1 cellular context compared by ENCODE assay signal in the genomic region with DNA sequence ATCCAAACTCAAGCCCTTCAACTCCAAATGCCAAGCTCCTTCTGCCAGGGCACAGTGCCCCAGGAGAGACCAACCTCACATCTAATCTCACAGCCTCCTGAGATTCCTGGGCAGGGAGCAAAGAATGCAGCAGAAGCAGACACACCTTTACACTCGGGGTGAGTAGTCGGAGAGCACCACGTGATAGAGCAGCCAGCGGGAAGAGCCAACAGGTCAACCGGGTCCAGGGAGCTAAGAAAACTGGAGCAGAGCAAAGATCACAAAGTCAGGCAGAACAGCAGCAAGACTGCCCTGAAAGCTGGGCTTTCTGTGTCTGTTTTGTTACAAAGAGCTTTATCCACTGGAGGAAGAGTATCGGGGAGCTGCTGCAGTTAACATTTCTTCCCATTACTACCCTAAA.
TF ChIP-seq lines count a peak whose summit lies in the region.

No MANE protein-coding gene starts in this region.

TF ChIP-seq in HepG2, 621 proteins besides CTCF, POLR2A, EP300 and RAD21 (continued from another document):
- no peak for TF ChIP-seq HNRNPK (IDR thresholded peaks at IDR 0.05; ENCODE audit: low read depth, low read length, poor library complexity, severe bottlenecking)
- 0 out of 2 replicates have a peak, but pooled peaks have one; percentile 21 for TF ChIP-seq ZMYM4 (CRISPR knock-in tag; IDR thresholded peaks at IDR 0.05)
- TF ChIP-seq, protein P1, sequence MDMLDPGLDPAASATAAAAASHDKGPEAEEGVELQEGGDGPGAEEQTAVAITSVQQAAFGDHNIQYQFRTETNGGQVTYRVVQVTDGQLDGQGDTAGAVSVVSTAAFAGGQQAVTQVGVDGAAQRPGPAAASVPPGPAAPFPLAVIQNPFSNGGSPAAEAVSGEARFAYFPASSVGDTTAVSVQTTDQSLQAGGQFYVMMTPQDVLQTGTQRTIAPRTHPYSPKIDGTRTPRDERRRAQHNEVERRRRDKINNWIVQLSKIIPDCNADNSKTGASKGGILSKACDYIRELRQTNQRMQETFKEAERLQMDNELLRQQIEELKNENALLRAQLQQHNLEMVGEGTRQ (IDR thresholded peaks at IDR 0.05; ENCODE audit: low read depth, low read length): peak; percentile 39; the same call in 1 of the 2 replicates
- TF ChIP-seq, protein P1 (CRISPR knock-in tag; IDR thresholded peaks at IDR 0.05; ENCODE audit: borderline replicate concordance): peak; percentile 18; the same call in 1 of the 2 replicates
